In genomic region chr6:33437666-33438065, GRCh38 we compare ENCODE assay signal across 3 cellular contexts.
TF ChIP-seq lines count a peak whose summit lies in the region.

No MANE protein-coding gene starts in this region.

TF ChIP-seq in SK-N-SH, 30 proteins besides CTCF, POLR2A, EP300 and RAD21:
- TF ChIP-seq RCOR1 (IDR thresholded peaks at IDR 0.05; ENCODE audit: low read length) (no peak), NFIC (IDR thresholded peaks at IDR 0.05; ENCODE audit: borderline replicate concordance) (no peak), TEAD4 (IDR thresholded peaks at IDR 0.05; ENCODE audit: borderline replicate concordance, insufficient read depth) (no peak), TAF1 (IDR thresholded peaks at IDR 0.05; ENCODE audit: borderline replicate concordance, low read depth, low read length) (no peak), GABPA (IDR thresholded peaks at IDR 0.05; ENCODE audit: low read depth) (no peak), ZBTB33 (IDR thresholded peaks at IDR 0.05; ENCODE audit: borderline replicate concordance, low read depth) (no peak), ELF1 (IDR thresholded peaks at IDR 0.05) (no peak), MXI1 (IDR thresholded peaks at IDR 0.05; ENCODE audit: low read depth, low read length) (no peak), CHD2 (IDR thresholded peaks at IDR 0.05; ENCODE audit: low read length, partially characterized antibody) (no peak), NRF1 (IDR thresholded peaks at IDR 0.05; ENCODE audit: low read depth, low read length) (no peak), USF2 (IDR thresholded peaks at IDR 0.05; ENCODE audit: borderline replicate concordance, low read depth, low read length) (no peak)

TF ChIP-seq in SK-N-SH treated with all-trans-retinoic acid at 6 μM for 48 hours, 23 proteins besides CTCF, POLR2A, EP300 and RAD21:
- TF ChIP-seq CSDC2 (CRISPR knock-in tag; IDR thresholded peaks at IDR 0.05), result no peak
- no peak for TF ChIP-seq GLIS3 (CRISPR knock-in tag; IDR thresholded peaks at IDR 0.05)
- no peak for TF ChIP-seq CSRNP3 (CRISPR knock-in tag; IDR thresholded peaks at IDR 0.05)

TF ChIP-seq in K562, 482 proteins besides CTCF, POLR2A, EP300 and RAD21:
- TF ChIP-seq POLR2G (IDR thresholded peaks at IDR 0.05; ENCODE audit: low read depth, low read length) (0 out of 2 replicates have a peak, but pooled peaks have one; percentile 27), ARID3A (IDR thresholded peaks at IDR 0.05; ENCODE audit: borderline replicate concordance, low read depth, low read length) (no peak)
